8 cellular contexts compared by ENCODE assay signal in genomic region chr19:11381535-11382369, GRCh38. TPM values are rescaled to one million over a fixed set of nuclear protein-coding genes. Genes with fewer than 3 reads are reported as not detected.
DNase-seq lines count a peak whose midpoint lies in the region; ATAC-seq lines count a peak whose summit lies in the region.

No MANE protein-coding gene starts in this region.

- H3K4me3 ChIP-seq in mononuclear cell (ENCODE audit: low read length), result peak overlapping the region; percentile 54

- peaks cover 3% of the 10 kb centered on the region for H3K27me3 ChIP-seq in mononuclear cell (ENCODE audit: insufficient read depth, low read length)

- DNase-seq in DMS 273 (lab: John Stamatoyannopoulos, UW; ENCODE audit: unreplicated experiment) (peak; percentile 77), DMS 273 treated with DMSO at 0.1 percent for 48 hours (lab: John Stamatoyannopoulos, UW) (no peak), NCI-H2029 (lab: John Stamatoyannopoulos, UW) (peak; percentile 91), ecto neural progenitor cell (ENCODE audit: low spot score) (peak; percentile 91)
- peak; percentile 48 for DNase-seq in activated CD4-positive, alpha-beta T cell treated with anti-CD3 and anti-CD28 coated beads for 1 hour
- DNase-seq in stimulated activated CD8-positive, alpha-beta memory T cell treated with anti-CD3 and anti-CD28 coated beads, Interleukin-7, amount 100 ng/mL, for 48 hours (ENCODE audit: extremely low read depth in 1 of 2, low read depth in 1 of 2), result peak; percentile 74 to 91

- peak; percentile 41 for ATAC-seq in HG02852 (IDR thresholded peaks at IDR 0.05; ENCODE audit: unreplicated experiment)

- H3K9me3 ChIP-seq in mononuclear cell (ENCODE audit: low read depth, low read length), result no peaks in the 10 kb centered on the region

- peaks cover 71% of the 10 kb centered on the region for H3K4me1 ChIP-seq in mononuclear cell (ENCODE audit: insufficient read depth, low read length)

RNA-seq across cellular contexts. Expression of gene EPOR, which starts 2.4 kb away (rescaled TPM):
- total RNA-seq in mononuclear cell, result 8.8 TPM

RNA-seq across cellular contexts. Expression of gene SWSAP1, which starts 7.3 kb away (rescaled TPM):
- total RNA-seq in mononuclear cell, result 0.94 TPM

RNA-seq across cellular contexts. Expression of gene PLPPR2, which starts 26.5 kb away (rescaled TPM):
- 7.3 TPM for total RNA-seq in mononuclear cell

RNA-seq across cellular contexts. Expression of gene CCDC159, which starts 35.4 kb away (rescaled TPM):
- 15.6 TPM for total RNA-seq in mononuclear cell

RNA-seq across cellular contexts. Expression of gene TMEM205, which starts 35.7 kb away (rescaled TPM):
- 34.3 TPM for total RNA-seq in mononuclear cell
